ENCODE assay signal across 17 cellular contexts in genomic region chrX:11367609-11368430, GRCh38.
DNase-seq lines count a peak whose midpoint lies in the region; ATAC-seq, FAIRE-seq and TF ChIP-seq lines count a peak whose summit lies in the region.
"Had no signal": no experiment of that assay in that cellular context is flagged by ENCODE, and none has a peak within 500 bp of the region (broad histone marks: within the 10 kb centered on the region; RNA-seq: fewer than 3 reads in every experiment).

No MANE protein-coding gene starts in this region.

- peak; percentile 10 for DNase-seq in IMR-90
- DNase-seq in K562 (ENCODE audit: extremely low read depth in 1 of 4, low spot score in 3 of 4): peak; percentile 62 to 93 (median 66)
- DNase-seq in kidney tubule cell (ENCODE audit: low spot score): peak; percentile 52
- no peak for DNase-seq in NCI-H526 treated with DMSO at 0.1 percent for 48 hours (lab: John Stamatoyannopoulos, UW)
- no peak for DNase-seq in hypothalamus (lab: John Stamatoyannopoulos, UW)
- no peak for DNase-seq in sciatic nerve (ENCODE audit: low spot score)
- no peak for DNase-seq in occipital lobe (lab: John Stamatoyannopoulos, UW)
- DNase-seq: activated CD4-positive, alpha-beta T cell treated with anti-CD3 and anti-CD28 coated beads for 48 hours; activated T-cell treated with anti-CD3 and anti-CD28 coated beads, Interleukin-2, amount 50 U/mL, for 24 hours; DMS79; NCI-H510A; stimulated activated CD4-positive, alpha-beta T cell treated with anti-CD3 and anti-CD28 coated beads, Interleukin-15, amount 100 ng/mL, for 24 hours had no signal

- H2BK120ac ChIP-seq in IMR-90 (ENCODE audit: low read depth, low read length): no peak overlapping the region

- BruUV-seq in IMR-90 (replicated peaks; lab: Mats Ljungman, UMichigan): no TSS peak
- TSS peak; percentile 67 for BruUV-seq in K562 (replicated peaks; lab: Mats Ljungman, UMichigan)

- TF ChIP-seq POLR2A in IMR-90 (IDR thresholded peaks at IDR 0.05; ENCODE audit: low read depth, low read length) (no peak), K562 (conservative IDR thresholded peaks at IDR 0.05) (peak; percentile 44; the same call in 1 of the 2 replicates)

- H3K9me3 ChIP-seq in IMR-90 (ENCODE audit: control insufficient read depth, insufficient read depth, low read length) (no peaks in the 10 kb centered on the region), K562 (replicated peaks; ENCODE audit: control insufficient read depth, insufficient read depth, low read depth, low read length) (no peaks in the 10 kb centered on the region)
- H3K9me3 ChIP-seq: adrenal gland, thoracic aorta had no signal

- TF ChIP-seq CTCF in C4-2B (conservative IDR thresholded peaks at IDR 0.05) (no peak), IMR-90 (conservative IDR thresholded peaks at IDR 0.05; ENCODE audit: low read depth, low read length) (no peak), K562 (IDR thresholded peaks at IDR 0.05 in 2 of 3, conservative IDR thresholded peaks at IDR 0.05 in 1 of 3; ENCODE audit: insufficient read depth in 2 of 3, low read depth in 1 of 3, low read length in 3 of 3) (no peak)

- no peak overlapping the region for H2BK15ac ChIP-seq in IMR-90 (ENCODE audit: low read depth, low read length)

- CTCF ChIA-PET in IMR-90 (lab: Yijun Ruan, JAX) (no interaction called here), K562 (lab: Yijun Ruan, JAX; ENCODE audit: low intra/inter-chr PET ratio) (no interaction called here)

- no peak overlapping the region for H2AK5ac ChIP-seq in IMR-90 (ENCODE audit: low read depth, low read length)

- H4K8ac ChIP-seq in IMR-90 (ENCODE audit: low read depth in 2 of 2, low read length in 2 of 2): no peak overlapping the region; a peak in 1 of 4 replicates

- H3K9ac ChIP-seq in IMR-90 (ENCODE audit: low read depth, low read length) (no peak overlapping the region), K562 (ENCODE audit: insufficient read depth in 1 of 2, low read depth in 2 of 2, low read length in 2 of 2) (peak overlapping the region in 1 of 2 experiments; percentile 70; a peak in 2 of 4 replicates)

- intact Hi-C loops in IMR-90 (cut with micrococcal nuclease): no loop called here
- intact Hi-C loops in K562 (cut with micrococcal nuclease): loop anchor here (1.0 to 5.0 kb wide), 5 partner anchors 17 to 226 kb away; no protein-coding TSS in a partner anchor
- intact Hi-C loops in sciatic nerve (cut with DNase I): no loop called here

- peak; percentile 99 for TF ChIP-seq EP300 in K562 (IDR thresholded peaks at IDR 0.05; ENCODE audit: low read length)

- no peak overlapping the region for H3K18ac ChIP-seq in IMR-90 (ENCODE audit: low read depth, low read length)

- no peaks in the 10 kb centered on the region for H3K79me1 ChIP-seq in IMR-90 (ENCODE audit: low read depth in 1 of 2, low read length in 2 of 2)

- ATAC-seq in IMR-90 (ENCODE audit: low read depth): peak; percentile 27; the same call in 1 of the 2 replicates
- peak; percentile 82 for ATAC-seq in K562
- no peak for ATAC-seq in sciatic nerve
- ATAC-seq: Panc1 had no signal

- POLR2A ChIA-PET in IMR-90 (lab: Charles Lee; ENCODE audit: unreplicated experiment) (no interaction called here), K562 (lab: Yijun Ruan, JAX) (no interaction called here)

- H3K4me2 ChIP-seq in IMR-90 (ENCODE audit: low read depth, low read length) (no peak overlapping the region), K562 (ENCODE audit: insufficient read depth, low read length) (peak overlapping the region; percentile 76)

- peaks cover 1% of the 10 kb centered on the region; the same call in 1 of the 2 replicates for H3K4me1 ChIP-seq in IMR-90 (ENCODE audit: control insufficient read depth, insufficient read depth, low read length)
- H3K4me1 ChIP-seq in K562 (replicated peaks in 1 of 2; ENCODE audit: control insufficient read depth in 2 of 2, insufficient read depth in 2 of 2, low read length in 2 of 2): peaks cover 0 to 62% of the 10 kb centered on the region in 2 experiments; a peak in 3 of 5 replicates
- H3K4me1 ChIP-seq: adrenal gland had no signal

- H2AK9ac ChIP-seq in IMR-90 (replicated peaks; ENCODE audit: low read depth, low read length, poor library complexity): no peak overlapping the region

- no peaks in the 10 kb centered on the region for H4K20me1 ChIP-seq in IMR-90 (ENCODE audit: insufficient read depth, low read length)
- no peaks in the 10 kb centered on the region for H4K20me1 ChIP-seq in K562 (replicated peaks; ENCODE audit: control insufficient read depth, insufficient read depth, low read length)

- TF ChIP-seq RAD21 in IMR-90 (IDR thresholded peaks at IDR 0.05; ENCODE audit: low read length): no peak
- TF ChIP-seq RAD21 in K562 (CRISPR knock-in tag; conservative IDR thresholded peaks at IDR 0.05 in 1 of 2, IDR thresholded peaks at IDR 0.05 in 1 of 2): peak in 1 of 2 experiments; percentile 24; a peak in 2 of 4 replicates

- no peak overlapping the region for H2AFZ ChIP-seq in IMR-90 (replicated peaks; ENCODE audit: low read length, poor library complexity)
- H2AFZ ChIP-seq in K562 (ENCODE audit: low read depth, low read length): no peak overlapping the region

- no peak overlapping the region for H3K4me3 ChIP-seq in IMR-90 (ENCODE audit: insufficient read depth, low read depth, low read length)
- H3K4me3 ChIP-seq in K562: no peak overlapping the region
- H3K4me3 ChIP-seq: adrenal gland, thoracic aorta had no signal

- H3K36me3 ChIP-seq in IMR-90 (ENCODE audit: control insufficient read depth, insufficient read depth, low read length): no peaks in the 10 kb centered on the region
- H3K36me3 ChIP-seq in K562 (ENCODE audit: control insufficient read depth, insufficient read depth, low read length): peaks cover 47% of the 10 kb centered on the region
- H3K36me3 ChIP-seq: adrenal gland, thoracic aorta had no signal

- H3K14ac ChIP-seq in IMR-90 (replicated peaks; ENCODE audit: low read depth, low read length): no peak overlapping the region

- no peak overlapping the region for H3K56ac ChIP-seq in IMR-90 (ENCODE audit: extremely low read depth, insufficient read depth, low read length)

- H3K27me3 ChIP-seq in IMR-90 (ENCODE audit: control insufficient read depth, insufficient read depth, low read length): no peaks in the 10 kb centered on the region
- no peaks in the 10 kb centered on the region for H3K27me3 ChIP-seq in K562 (ENCODE audit: control insufficient read depth in 2 of 2, insufficient read depth in 2 of 2, low read length in 2 of 2)

- in situ Hi-C loops in IMR-90 (cut with MboI; ENCODE audit: low sequenced_read_pairs): no loop called here
- in situ Hi-C loops in K562 (cut with MboI): loop anchor here (5.0 kb wide), 1 partner anchor 221 kb away; no protein-coding TSS in a partner anchor

- peak overlapping the region; percentile 74; the same call in 1 of the 2 replicates for H3K27ac ChIP-seq in C4-2B
- no peak overlapping the region for H3K27ac ChIP-seq in IMR-90 (ENCODE audit: insufficient read depth, low read length)
- H3K27ac ChIP-seq in K562 (ENCODE audit: extremely low read depth, low read depth, low read length): peak overlapping the region; percentile 90
- H3K27ac ChIP-seq: thoracic aorta had no signal

- no peak overlapping the region for H3K4ac ChIP-seq in IMR-90 (ENCODE audit: low read depth, low read length)

- H3K9me1 ChIP-seq in IMR-90 (ENCODE audit: insufficient read depth, low read length) (0 out of 2 replicates have a peak, but pooled peaks cover 3% of the 10 kb centered on the region), K562 (ENCODE audit: control insufficient read depth, insufficient read depth, low read length) (no peaks in the 10 kb centered on the region)

- no peak overlapping the region for H2BK5ac ChIP-seq in IMR-90 (ENCODE audit: low read depth, low read length, poor library complexity, severe bottlenecking)

- 40% methylated on average over 1 of the region's 7 CpGs; no CpG with 5 or more reads in 1 of the 2 experiments for WGBS in IMR-90 (ENCODE audit: extremely low coverage in 2 of 2, insufficient read length in 1 of 2), 2 experiments
- 0% methylated on average over 6 of the region's 7 CpGs for WGBS in K562 (ENCODE audit: insufficient coverage, low coverage, missing lambda C conversion rate)

- FAIRE-seq in K562 (lab: Jason Lieb, UNC): peak; percentile 96
- FAIRE-seq: frontal cortex had no signal

- no peak overlapping the region for H2BK20ac ChIP-seq in IMR-90 (ENCODE audit: low read depth, low read length)

- H3K23ac ChIP-seq in IMR-90 (ENCODE audit: low read depth, low read length): no peak overlapping the region

- H4K5ac ChIP-seq in IMR-90 (ENCODE audit: low read depth, low read length): no peak overlapping the region

- H4K91ac ChIP-seq in IMR-90 (ENCODE audit: insufficient read depth, low read depth, low read length): no peak overlapping the region

- dilution Hi-C loops in IMR-90 (cut with HindIII; ENCODE audit: low sequenced_read_pairs, unreplicated experiment): no loop called here

- H3K79me2 ChIP-seq in K562 (ENCODE audit: control insufficient read depth, insufficient read depth, low read length): peaks cover 95% of the 10 kb centered on the region

TF ChIP-seq in IMR-90, 13 proteins besides CTCF, POLR2A, EP300 and RAD21 (continues in another document):
- TF ChIP-seq MXI1 (IDR thresholded peaks at IDR 0.05; ENCODE audit: borderline replicate concordance, low read depth, low read length): no peak
- no peak for TF ChIP-seq CHD1 (IDR thresholded peaks at IDR 0.05; ENCODE audit: low read depth, low read length)
- TF ChIP-seq NFE2L2 (IDR thresholded peaks at IDR 0.05; ENCODE audit: low read depth, low read length): no peak
- TF ChIP-seq CEBPB (IDR thresholded peaks at IDR 0.05; ENCODE audit: low read depth, low read length): no peak
- TF ChIP-seq MAZ (IDR thresholded peaks at IDR 0.05; ENCODE audit: borderline replicate concordance, low read depth, low read length): no peak
- no peak for TF ChIP-seq BHLHE40 (IDR thresholded peaks at IDR 0.05; ENCODE audit: low read depth, low read length)
- TF ChIP-seq RCOR1 (IDR thresholded peaks at IDR 0.05; ENCODE audit: insufficient replicate concordance, low read length): no peak
- TF ChIP-seq RFX5 (IDR thresholded peaks at IDR 0.05; ENCODE audit: low read depth, low read length): no peak

TF ChIP-seq in K562, 482 proteins besides CTCF, POLR2A, EP300 and RAD21 (continues in another document):
- TF ChIP-seq TCF7L2 (IDR thresholded peaks at IDR 0.05; ENCODE audit: low read depth, low read length): no peak
- TF ChIP-seq SREBF2 (CRISPR knock-in tag; IDR thresholded peaks at IDR 0.05): no peak

Comparison
In these comparisons a context has a peak if more than half of its experiments do, and no peak if none do; other contexts are left out.
1. DNase-seq: peak in IMR-90 (single experiment), K562 (4 of 4) and kidney tubule cell (single experiment); none in NCI-H526 treated with DMSO at 0.1 percent for 48 hours (single experiment), hypothalamus (0 of 51), sciatic nerve (single experiment) and occipital lobe (single experiment).